6 cellular contexts compared by ENCODE assay signal in the genomic region with DNA sequence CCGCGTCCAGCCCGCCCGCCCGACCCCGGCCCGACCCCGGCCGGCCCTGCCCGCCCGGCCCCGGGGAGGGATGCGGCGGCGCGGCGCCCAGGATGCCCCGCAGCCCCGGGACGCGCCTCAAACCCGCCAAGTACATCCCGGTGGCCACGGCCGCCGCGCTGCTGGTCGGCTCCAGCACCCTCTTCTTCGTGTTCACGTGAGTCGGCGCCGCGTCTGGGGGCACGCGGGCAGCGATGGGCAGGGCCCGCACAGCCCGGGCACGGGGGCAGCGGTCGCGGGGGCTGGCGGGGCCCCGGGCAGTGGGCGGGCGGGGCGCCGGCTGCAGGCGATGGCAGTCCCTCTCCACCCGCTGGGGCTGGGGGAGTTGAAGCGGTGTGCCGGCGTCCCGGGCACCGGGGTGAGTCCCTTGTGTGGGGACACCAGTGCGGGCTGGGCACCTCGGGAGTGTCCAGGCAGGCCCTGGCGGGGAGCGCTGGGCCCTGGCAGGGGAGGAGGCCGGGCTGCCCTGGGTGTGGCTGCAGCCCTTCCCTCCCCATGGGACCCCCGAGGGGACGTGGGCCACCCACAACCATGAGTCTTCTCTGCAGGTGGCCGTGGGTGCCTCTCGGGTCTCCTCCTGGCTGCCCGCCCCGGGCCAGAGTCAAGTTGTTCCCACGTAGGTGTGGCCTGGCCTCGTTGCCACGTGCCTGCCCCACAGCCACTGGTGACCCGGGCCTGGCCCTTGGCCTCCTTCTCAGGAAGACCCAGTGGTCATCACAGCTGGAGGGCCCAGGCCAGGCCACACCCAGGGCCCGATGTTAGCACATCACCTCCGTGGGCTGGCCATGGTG. TPM values are rescaled to one million over a fixed set of nuclear protein-coding genes. Genes with fewer than 3 reads are reported as not detected.
DNase-seq lines count a peak whose midpoint lies in the region; ATAC-seq lines count a peak whose summit lies in the region.

No MANE protein-coding gene starts in this region.

- H3K27ac Mint-ChIP-seq in naive B cell: peak overlapping the region in 1 of 6 donors; percentile 24

- peaks cover 7 to 37% (median 35%) of the 10 kb centered on the region in 3 donors for H3K4me1 Mint-ChIP-seq in naive B cell

- DNase-seq in activated T-cell treated with anti-CD3 and anti-CD28 coated beads, Interleukin-2, amount 50 U/mL, for 1 hour: peak; percentile 51
- DNase-seq in activated T-cell treated with anti-CD3 and anti-CD28 coated beads for 4 hours (no peak), astrocyte of the hippocampus (ENCODE audit: low read depth, low spot score) (peak; percentile 66), naive B cell (no peak), globus pallidus (ENCODE audit: low spot score) (no peak)

- no peaks in the 10 kb centered on the region for H3K27me3 Mint-ChIP-seq in naive B cell

- ATAC-seq in naive B cell (ENCODE audit: low read depth in 2 of 2) (peak in 1 of 2 donors; percentile 4), GM21529 (IDR thresholded peaks at IDR 0.05; ENCODE audit: unreplicated experiment) (no peak)

- no peaks in the 10 kb centered on the region for H3K36me3 Mint-ChIP-seq in naive B cell

- H3K9me3 Mint-ChIP-seq in naive B cell: no peaks in the 10 kb centered on the region

- H3K4me3 Mint-ChIP-seq in naive B cell: peak overlapping the region in 7 of 8 donors; percentile 72 to 92 (median 74)

RNA-seq across cellular contexts. Expression of gene ZDHHC8, which starts 0.5 kb away (rescaled TPM):
- polyA plus RNA-seq in naive B cell (ENCODE audit: low read depth in 6 of 6): 1 to 10 TPM in 5 of 6 donors, under 1 TPM in 1; 0.56 to 4.4 (median 2.5) TPM

RNA-seq across cellular contexts. Expression of gene TRMT2A, which starts 15.0 kb away (rescaled TPM):
- polyA plus RNA-seq in naive B cell (ENCODE audit: low read depth in 6 of 6): 10 to 100 TPM; 15.1 to 29.7 (median 21.3) TPM

RNA-seq across cellular contexts. Expression of gene RANBP1, which starts 16.2 kb away (rescaled TPM):
- polyA plus RNA-seq in naive B cell (ENCODE audit: low read depth in 6 of 6): 100 to 1,000 TPM in 2 of 6 donors, 10 to 100 TPM in 4; 73.1 to 107 (median 91.0) TPM

RNA-seq across cellular contexts. Expression of gene CCDC188, which starts 18.8 kb away (rescaled TPM):
- not detected for polyA plus RNA-seq in naive B cell (ENCODE audit: low read depth in 6 of 6)

RNA-seq across cellular contexts. Expression of gene DGCR8, which starts 52.0 kb away (rescaled TPM):
- polyA plus RNA-seq in naive B cell (ENCODE audit: low read depth in 6 of 6): 1 to 10 TPM in 5 of 6 donors, under 1 TPM in 1; 0.49 to 6.7 (median 2.3) TPM

Comparison
In these comparisons a context has a peak if more than half of its experiments do, and no peak if none do; other contexts are left out.
1. DNase-seq: peak in activated T-cell treated with anti-CD3 and anti-CD28 coated beads, Interleukin-2, amount 50 U/mL, for 1 hour (single experiment) and astrocyte of the hippocampus (single experiment); none in activated T-cell treated with anti-CD3 and anti-CD28 coated beads for 4 hours (single experiment), naive B cell (single experiment) and globus pallidus (single experiment).